In the genomic region with DNA sequence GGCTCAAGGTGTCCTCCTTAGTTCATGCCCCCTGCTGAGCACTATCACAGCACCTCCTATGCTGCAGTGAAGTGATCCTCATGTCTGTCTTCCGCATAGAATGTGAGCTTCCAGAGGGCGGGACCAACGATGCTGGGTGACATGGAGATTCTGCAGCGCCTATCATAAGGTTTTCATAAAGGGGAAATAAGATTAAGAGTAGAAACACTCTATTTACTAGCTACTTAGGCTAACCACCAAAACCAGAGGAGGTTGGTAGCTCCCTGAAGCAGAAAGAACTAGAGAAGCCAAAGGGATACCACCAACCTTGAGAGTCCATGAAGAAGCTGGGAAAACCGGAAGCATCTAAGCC, we compare ENCODE assay signal across 19 cellular contexts.
A peak's percentile ranks its signal among the peaks of the same experiment; 100 is the strongest.
DNase-seq lines count a peak whose midpoint lies in the region; ATAC-seq and TF ChIP-seq lines count a peak whose summit lies in the region.
"Had no signal": no experiment of that assay in that cellular context is flagged by ENCODE, and none has a peak within 500 bp of the region (broad histone marks: within the 10 kb centered on the region; RNA-seq: fewer than 3 reads in every experiment).

No MANE protein-coding gene starts in this region.

- H3K4me3 Mint-ChIP-seq in stimulated activated memory B cell treated with anti-CD40 and anti-IgM and Interleukin-4, amounts not matched to agents 10 μg/mL and 1 μg/mL and 100 μg/mL, for 72 hours = no peak overlapping the region

- TF ChIP-seq CTCF in DND-41 (IDR thresholded peaks at IDR 0.05; ENCODE audit: borderline replicate concordance, extremely low read depth, low read length, poor library complexity, severe bottlenecking) (no peak), MM.1S (IDR thresholded peaks at IDR 0.05; ENCODE audit: low read length) (no peak), GM10248 (IDR thresholded peaks at IDR 0.05; ENCODE audit: control extremely low read depth, extremely low read depth, low read depth, missing control alignments) (no peak)

- CTCF ChIA-PET in GM10248 (lab: Yijun Ruan, JAX) = interaction anchor here (1.1 to 28.1 kb wide), 10 partner anchors 11 to 144 kb away, joined by 3 to 636 read pairs (median 8); partner anchors contain the start of gene POU2AF1

- H3K27ac ChIP-seq in DND-41 (ENCODE audit: low read length) (peak overlapping the region; percentile 45), MM.1S (ENCODE audit: low read length) (peak overlapping the region; percentile 96; the same call in 1 of the 2 replicates), duodenal mucosa (ENCODE audit: low read depth, low read length) (peak overlapping the region; percentile 36)
- H3K27ac ChIP-seq: heart right ventricle, left lung had no signal

- H3K4me2 ChIP-seq in DND-41 (ENCODE audit: insufficient read depth, low read length) = no peak overlapping the region
- H3K4me2 ChIP-seq in MM.1S (ENCODE audit: low read depth, low read length) = no peak overlapping the region

- H4K20me1 ChIP-seq in DND-41 (ENCODE audit: insufficient read depth, low read length) (no peaks in the 10 kb centered on the region), MM.1S (ENCODE audit: insufficient read depth, low read length) (no peaks in the 10 kb centered on the region)

- H3K36me3 Mint-ChIP-seq in stimulated activated memory B cell treated with anti-CD40 and anti-IgM and Interleukin-4, amounts not matched to agents 10 μg/mL and 1 μg/mL and 100 μg/mL, for 72 hours = no peaks in the 10 kb centered on the region

- POLR2A ChIA-PET in GM10248 (lab: Yijun Ruan, JAX) = interaction anchor here (1.2 to 3.4 kb wide), 5 partner anchors 9 to 50 kb away, joined by 3 to 27 read pairs (median 3); partner anchors contain the start of gene POU2AF1

- H3F3A ChIP-seq in MM.1S (ENCODE audit: insufficient read depth, low read length) = peaks cover 30% of the 10 kb centered on the region

- no peaks in the 10 kb centered on the region for H3K9me2 ChIP-seq in MM.1S (replicated peaks; ENCODE audit: insufficient read depth, low read length)

- no peak overlapping the region for H2AFZ ChIP-seq in DND-41 (ENCODE audit: low read depth, low read length)
- no peak overlapping the region for H2AFZ ChIP-seq in MM.1S (ENCODE audit: low read length)

- H3K27me3 ChIP-seq in DND-41 (ENCODE audit: insufficient read depth, low read length, poor library complexity) (no peaks in the 10 kb centered on the region), MM.1S (replicated peaks; ENCODE audit: insufficient read depth, low read length) (no peaks in the 10 kb centered on the region), duodenal mucosa (ENCODE audit: control insufficient read depth in 1 of 2, insufficient read depth in 2 of 2, low read length in 2 of 2) (no peaks in the 10 kb centered on the region)
- H3K27me3 ChIP-seq: left lung had no signal

- H3K27ac Mint-ChIP-seq in stimulated activated memory B cell treated with anti-CD40 and anti-IgM and Interleukin-4, amounts not matched to agents 10 μg/mL and 1 μg/mL and 100 μg/mL, for 72 hours = peak overlapping the region; percentile 86

- H3K9me3 Mint-ChIP-seq in stimulated activated memory B cell treated with anti-CD40 and anti-IgM and Interleukin-4, amounts not matched to agents 10 μg/mL and 1 μg/mL and 100 μg/mL, for 72 hours = no peaks in the 10 kb centered on the region

- H3K4me3 ChIP-seq in DND-41 (ENCODE audit: low read depth in 1 of 2, low read length in 2 of 2) (no peak overlapping the region), MM.1S (ENCODE audit: low read length) (no peak overlapping the region), duodenal mucosa (ENCODE audit: low read depth in 1 of 2, low read length in 2 of 2) (no peak overlapping the region)
- H3K4me3 ChIP-seq: coronary artery, HAP-1, heart right ventricle, left lung had no signal

- H3K36me3 ChIP-seq in DND-41 (ENCODE audit: insufficient read depth, low read length) = no peaks in the 10 kb centered on the region
- no peaks in the 10 kb centered on the region for H3K36me3 ChIP-seq in MM.1S (replicated peaks; ENCODE audit: insufficient read depth, low read length)
- H3K36me3 ChIP-seq in duodenal mucosa (ENCODE audit: control insufficient read depth in 1 of 2, insufficient read depth in 2 of 2, low read length in 2 of 2) = no peaks in the 10 kb centered on the region
- H3K36me3 ChIP-seq: HAP-1, heart right ventricle, left lung had no signal

- H3K79me2 ChIP-seq in DND-41 (ENCODE audit: insufficient read depth, low read length) = no peaks in the 10 kb centered on the region
- no peaks in the 10 kb centered on the region for H3K79me2 ChIP-seq in MM.1S (ENCODE audit: low read length)

- no peaks in the 10 kb centered on the region for H3K27me3 Mint-ChIP-seq in stimulated activated memory B cell treated with anti-CD40 and anti-IgM and Interleukin-4, amounts not matched to agents 10 μg/mL and 1 μg/mL and 100 μg/mL, for 72 hours

- no peaks in the 10 kb centered on the region for H3K9me3 ChIP-seq in DND-41 (ENCODE audit: insufficient read depth, low read length, severe bottlenecking)
- no peaks in the 10 kb centered on the region for H3K9me3 ChIP-seq in MM.1S (replicated peaks; ENCODE audit: insufficient read depth, low read length)
- H3K9me3 ChIP-seq in duodenal mucosa (ENCODE audit: control insufficient read depth in 1 of 2, low read length in 2 of 2) = no peaks in the 10 kb centered on the region
- H3K9me3 ChIP-seq: HAP-1, heart right ventricle, left lung had no signal

- H3K4me1 Mint-ChIP-seq in stimulated activated memory B cell treated with anti-CD40 and anti-IgM and Interleukin-4, amounts not matched to agents 10 μg/mL and 1 μg/mL and 100 μg/mL, for 72 hours = peaks cover 99% of the 10 kb centered on the region

- no peak overlapping the region for H3K9ac ChIP-seq in DND-41 (ENCODE audit: low read depth, low read length)
- H3K9ac ChIP-seq in MM.1S (ENCODE audit: low read length) = no peak overlapping the region
- H3K9ac ChIP-seq in duodenal mucosa (ENCODE audit: low read depth in 1 of 2, low read length in 2 of 2) = no peak overlapping the region

- H3K4me1 ChIP-seq in DND-41 (ENCODE audit: insufficient read depth, low read length) (peaks cover 60% of the 10 kb centered on the region), MM.1S (ENCODE audit: low read length) (peaks cover 79% of the 10 kb centered on the region), duodenal mucosa (ENCODE audit: control insufficient read depth in 1 of 2, insufficient read depth in 2 of 2, low read length in 2 of 2) (peaks cover 30 to 45% of the 10 kb centered on the region in 2 donors)
- H3K4me1 ChIP-seq: HAP-1 had no signal

- DNase-seq in DND-41 = no peak
- no peak for DNase-seq in MM.1S
- no peak for DNase-seq in medulla oblongata (ENCODE audit: extremely low spot score)
- no peak for DNase-seq in GM10248 (ENCODE audit: extremely low spot score)
- DNase-seq in UCSD-AML1 (lab: John Stamatoyannopoulos, UW; ENCODE audit: unreplicated experiment) = no peak
- DNase-seq: activated CD4-positive, alpha-beta T cell treated with anti-CD3 and anti-CD28 coated beads for 48 hours; activated CD8-positive, alpha-beta memory T cell treated with anti-CD3 and anti-CD28 coated beads, Interleukin-2, amount 50 U/mL, for 4 hours; NCI-H1105 treated with DMSO at 0.1 percent for 48 hours; NCI-H2107; NCI-H510A; NK-92 treated with Interleukin-12 subunit alpha and Interleukin-12 subunit beta, amount 100 ng/mL, for 24 hours; stimulated activated CD8-positive, alpha-beta memory T cell treated with anti-CD3 and anti-CD28 coated beads, Interleukin-4, amount 100 ng/mL, for 48 hours had no signal

- no peak for ATAC-seq in DND-41 (ENCODE audit: insufficient read depth, low read depth)
- no peak for ATAC-seq in stimulated activated memory B cell treated with anti-CD40 and anti-IgM and Interleukin-4, amounts not matched to agents 10 μg/mL and 1 μg/mL and 100 μg/mL, for 72 hours
- ATAC-seq in GM18870 (IDR thresholded peaks at IDR 0.05; ENCODE audit: unreplicated experiment) = no peak

Comparison
In these comparisons a context has a peak if more than half of its experiments do, and no peak if none do; other contexts are left out.
1. H3K27ac ChIP-seq: peak in every context shown above with its lines; median percentile 96 in MM.1S; 45 in DND-41; 36 in duodenal mucosa.